1 cellular context compared by ENCODE assay signal in genomic region chr15:101107625-101108457, GRCh38.
TF ChIP-seq lines count a peak whose summit lies in the region.

No MANE protein-coding gene starts in this region.

TF ChIP-seq in K562, 482 proteins besides CTCF, POLR2A, EP300 and RAD21 (continued from another document and continues in another):
- TF ChIP-seq ZNF407 (IDR thresholded peaks at IDR 0.05; ENCODE audit: low read depth), result no peak
- no peak for TF ChIP-seq ID3 (CRISPR knock-in tag; IDR thresholded peaks at IDR 0.05)
- no peak for TF ChIP-seq ID3 (tag; IDR thresholded peaks at IDR 0.05)
- no peak for TF ChIP-seq ZNF282 (CRISPR knock-in tag; IDR thresholded peaks at IDR 0.05)
- no peak for TF ChIP-seq SMARCA5 (IDR thresholded peaks at IDR 0.05)
- TF ChIP-seq TAF15 (IDR thresholded peaks at IDR 0.05; ENCODE audit: low read depth, low read length), result no peak
- peak; percentile 71 for TF ChIP-seq CEBPB (tag; IDR thresholded peaks at IDR 0.05)
- TF ChIP-seq GTF2B (IDR thresholded peaks at IDR 0.05; ENCODE audit: extremely low read depth, insufficient read length), result no peak
- no peak for TF ChIP-seq SPI1 (IDR thresholded peaks at IDR 0.05; ENCODE audit: borderline replicate concordance, low read depth, low read length)
- no peak for TF ChIP-seq CHD1 (IDR thresholded peaks at IDR 0.05; ENCODE audit: low read length)
- no peak for TF ChIP-seq GABPB1 (CRISPR knock-in tag; IDR thresholded peaks at IDR 0.05)
- no peak for TF ChIP-seq BMI1 (IDR thresholded peaks at IDR 0.05; ENCODE audit: low read length)
- peak; percentile 79 for TF ChIP-seq HES1 (IDR thresholded peaks at IDR 0.05; ENCODE audit: low read depth)
- peak; percentile 85 for TF ChIP-seq TCF3 (CRISPR knock-in tag; IDR thresholded peaks at IDR 0.05)
- 0 out of 2 replicates have a peak, but pooled peaks have one; percentile 11 for TF ChIP-seq ESRRA (IDR thresholded peaks at IDR 0.05; ENCODE audit: borderline replicate concordance, low read depth)
- peak; percentile 15; the same call in 1 of the 2 replicates for TF ChIP-seq LEF1 (IDR thresholded peaks at IDR 0.05)
- no peak for TF ChIP-seq NFXL1 (CRISPR knock-in tag; IDR thresholded peaks at IDR 0.05)
- no peak for TF ChIP-seq OTX1 (CRISPR knock-in tag; IDR thresholded peaks at IDR 0.05)
- no peak for TF ChIP-seq ZNF274 (IDR thresholded peaks at IDR 0.05; ENCODE audit: borderline replicate concordance, low read depth, low read length)
- no peak for TF ChIP-seq CSDE1 (IDR thresholded peaks at IDR 0.05)
- TF ChIP-seq KHSRP (IDR thresholded peaks at IDR 0.05), result 0 out of 2 replicates have a peak, but pooled peaks have one; percentile 29
- TF ChIP-seq TAF7 (tag; IDR thresholded peaks at IDR 0.05), result no peak
- no peak for TF ChIP-seq CREBBP (IDR thresholded peaks at IDR 0.05; ENCODE audit: low read depth, low read length)
- peak; percentile 93 for TF ChIP-seq TAL1 (IDR thresholded peaks at IDR 0.05)
- TF ChIP-seq, protein P1, sequence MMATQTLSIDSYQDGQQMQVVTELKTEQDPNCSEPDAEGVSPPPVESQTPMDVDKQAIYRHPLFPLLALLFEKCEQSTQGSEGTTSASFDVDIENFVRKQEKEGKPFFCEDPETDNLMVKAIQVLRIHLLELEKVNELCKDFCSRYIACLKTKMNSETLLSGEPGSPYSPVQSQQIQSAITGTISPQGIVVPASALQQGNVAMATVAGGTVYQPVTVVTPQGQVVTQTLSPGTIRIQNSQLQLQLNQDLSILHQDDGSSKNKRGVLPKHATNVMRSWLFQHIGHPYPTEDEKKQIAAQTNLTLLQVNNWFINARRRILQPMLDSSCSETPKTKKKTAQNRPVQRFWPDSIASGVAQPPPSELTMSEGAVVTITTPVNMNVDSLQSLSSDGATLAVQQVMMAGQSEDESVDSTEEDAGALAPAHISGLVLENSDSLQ (IDR thresholded peaks at IDR 0.05), result no peak
- TF ChIP-seq RAD51 (IDR thresholded peaks at IDR 0.05; ENCODE audit: borderline replicate concordance, low read depth), result 0 out of 2 replicates have a peak, but pooled peaks have one; percentile 18
- TF ChIP-seq CBX8 (IDR thresholded peaks at IDR 0.05; ENCODE audit: borderline replicate concordance, extremely low read depth, low read depth, low read length, poor library complexity, severe bottlenecking), result no peak
- TF ChIP-seq CEBPZ (IDR thresholded peaks at IDR 0.05; ENCODE audit: borderline replicate concordance, low read depth, low read length), result no peak
- TF ChIP-seq HNRNPH1 (optimal IDR thresholded peaks at IDR 0.05; ENCODE audit: low read depth, low read length), result no peak
- TF ChIP-seq MBD2 (IDR thresholded peaks at IDR 0.05; ENCODE audit: borderline replicate concordance, low read depth), result no peak
- peak; percentile 13; the same call in 1 of the 2 replicates for TF ChIP-seq TFAP4 (CRISPR knock-in tag; IDR thresholded peaks at IDR 0.05; ENCODE audit: borderline replicate concordance)
- no peak for TF ChIP-seq CBX5 (IDR thresholded peaks at IDR 0.05; ENCODE audit: borderline replicate concordance, low read depth)
- TF ChIP-seq RCOR1 (IDR thresholded peaks at IDR 0.05; ENCODE audit: borderline replicate concordance in 1 of 2, low read depth in 2 of 2, low read length in 2 of 2), result peak in 1 of 2 experiments; percentile 90; a peak in 2 of 4 replicates
- peak; percentile 61 for TF ChIP-seq ZBTB7A (IDR thresholded peaks at IDR 0.05; ENCODE audit: borderline replicate concordance, control insufficient read depth, low read depth, low read length)
- peak; percentile 91 for TF ChIP-seq KLF16 (IDR thresholded peaks at IDR 0.05)
- peak; percentile 63 for TF ChIP-seq USF2 (CRISPR knock-in tag; IDR thresholded peaks at IDR 0.05)
- TF ChIP-seq GATA2 (CRISPR knock-in tag; IDR thresholded peaks at IDR 0.05), result no peak; the same call in 1 of the 2 replicates
- TF ChIP-seq, protein P2, sequence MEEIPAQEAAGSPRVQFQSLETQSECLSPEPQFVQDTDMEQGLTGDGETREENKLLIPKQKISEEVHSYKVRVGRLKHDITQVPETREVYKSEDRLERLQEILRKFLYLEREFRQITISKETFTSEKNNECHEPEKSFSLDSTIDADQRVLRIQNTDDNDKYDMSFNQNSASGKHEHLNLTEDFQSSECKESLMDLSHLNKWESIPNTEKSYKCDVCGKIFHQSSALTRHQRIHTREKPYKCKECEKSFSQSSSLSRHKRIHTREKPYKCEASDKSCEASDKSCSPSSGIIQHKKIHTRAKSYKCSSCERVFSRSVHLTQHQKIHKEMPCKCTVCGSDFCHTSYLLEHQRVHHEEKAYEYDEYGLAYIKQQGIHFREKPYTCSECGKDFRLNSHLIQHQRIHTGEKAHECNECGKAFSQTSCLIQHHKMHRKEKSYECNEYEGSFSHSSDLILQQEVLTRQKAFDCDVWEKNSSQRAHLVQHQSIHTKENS (CRISPR knock-in tag; IDR thresholded peaks at IDR 0.05), result no peak
- no peak for TF ChIP-seq GTF2A2 (tag; IDR thresholded peaks at IDR 0.05)
- TF ChIP-seq ZFPM2 (CRISPR knock-in tag; IDR thresholded peaks at IDR 0.05), result no peak
- TF ChIP-seq HDAC1 (IDR thresholded peaks at IDR 0.05), result peak in 1 of 2 experiments; percentile 49; a peak in 1 of 4 replicates
- no peak for TF ChIP-seq TAF9B (IDR thresholded peaks at IDR 0.05; ENCODE audit: partially characterized antibody)
- no peak for TF ChIP-seq ZNF23 (CRISPR knock-in tag; IDR thresholded peaks at IDR 0.05)
- TF ChIP-seq PML (IDR thresholded peaks at IDR 0.05; ENCODE audit: low read length), result peak; percentile 78
- peak; percentile 69 for TF ChIP-seq HDAC3 (IDR thresholded peaks at IDR 0.05; ENCODE audit: borderline replicate concordance, partially characterized antibody)
- TF ChIP-seq, protein P3, sequence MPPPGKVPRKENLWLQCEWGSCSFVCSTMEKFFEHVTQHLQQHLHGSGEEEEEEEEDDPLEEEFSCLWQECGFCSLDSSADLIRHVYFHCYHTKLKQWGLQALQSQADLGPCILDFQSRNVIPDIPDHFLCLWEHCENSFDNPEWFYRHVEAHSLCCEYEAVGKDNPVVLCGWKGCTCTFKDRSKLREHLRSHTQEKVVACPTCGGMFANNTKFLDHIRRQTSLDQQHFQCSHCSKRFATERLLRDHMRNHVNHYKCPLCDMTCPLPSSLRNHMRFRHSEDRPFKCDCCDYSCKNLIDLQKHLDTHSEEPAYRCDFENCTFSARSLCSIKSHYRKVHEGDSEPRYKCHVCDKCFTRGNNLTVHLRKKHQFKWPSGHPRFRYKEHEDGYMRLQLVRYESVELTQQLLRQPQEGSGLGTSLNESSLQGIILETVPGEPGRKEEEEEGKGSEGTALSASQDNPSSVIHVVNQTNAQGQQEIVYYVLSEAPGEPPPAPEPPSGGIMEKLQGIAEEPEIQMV (tag; conservative IDR thresholded peaks at IDR 0.05; ENCODE audit: low read depth), result peak; percentile 96
- TF ChIP-seq KLF13 (tag; IDR thresholded peaks at IDR 0.05; ENCODE audit: borderline replicate concordance, low read depth), result no peak
- no peak for TF ChIP-seq NONO (IDR thresholded peaks at IDR 0.05; ENCODE audit: low read depth in 2 of 2, low read length in 1 of 2)
- TF ChIP-seq TEAD1 (CRISPR knock-in tag; IDR thresholded peaks at IDR 0.05), result 0 out of 4 replicates have a peak, but pooled peaks of 1 of the 2 experiments have one; percentile 42
